In the genomic region with DNA sequence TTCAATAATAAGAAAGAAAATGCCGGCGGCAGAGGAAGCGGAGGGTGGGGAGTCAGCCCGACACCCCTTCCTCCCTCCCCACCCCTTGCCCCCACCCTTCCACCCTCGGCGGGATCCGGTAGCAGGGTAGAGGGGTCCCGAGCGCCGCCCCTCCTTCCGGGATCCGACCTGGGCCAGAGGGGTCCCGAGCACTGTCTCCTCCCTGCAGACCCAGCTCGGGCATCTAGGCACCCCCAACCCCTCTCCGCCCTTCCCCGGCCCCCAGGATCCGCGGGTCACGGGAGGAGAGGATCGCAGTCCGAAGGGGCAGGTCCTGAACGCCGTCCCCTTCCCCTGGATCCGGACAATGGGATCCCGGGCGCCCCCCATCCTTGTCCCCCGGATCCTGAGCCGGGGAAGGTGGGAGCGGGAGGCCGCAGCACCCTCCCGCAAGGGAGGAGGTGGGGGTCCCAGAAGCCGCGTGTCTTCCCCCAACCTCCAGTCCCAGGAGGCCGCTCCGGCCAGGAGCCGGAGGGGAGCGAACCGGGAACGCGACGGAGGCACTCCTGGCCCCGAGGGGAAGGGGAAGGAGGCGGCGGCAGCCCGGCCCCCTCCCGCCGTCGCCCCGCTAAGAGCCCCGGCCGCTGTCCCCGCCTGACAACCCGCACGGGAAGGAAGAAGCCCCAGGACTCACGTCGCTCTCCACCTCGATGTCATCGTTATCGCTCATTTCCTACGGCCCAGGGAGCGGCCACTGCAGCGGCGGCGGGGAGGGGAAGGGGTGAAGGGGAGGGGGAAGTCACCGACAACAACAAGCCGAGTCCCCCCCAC, we compare ENCODE assay signal across 8 cellular contexts. TPM values are rescaled to one million over a fixed set of nuclear protein-coding genes. Genes with fewer than 3 reads are reported as not detected.
DNase-seq lines count a peak whose midpoint lies in the region; ATAC-seq and TF ChIP-seq lines count a peak whose summit lies in the region.

No MANE protein-coding gene starts in this region.

- peaks cover 46% of the 10 kb centered on the region for H3K4me1 ChIP-seq in psoas muscle

- peak overlapping the region; percentile 94 for H3K4me3 ChIP-seq in psoas muscle

- intact Hi-C loops in Right ventricle myocardium superior (cut with DNase I): no loop called here
- intact Hi-C loops in psoas muscle (cut with DNase I): no loop called here

- no peaks in the 10 kb centered on the region for H3K27me3 ChIP-seq in psoas muscle (ENCODE audit: insufficient read depth in 3 of 3, low read length in 2 of 3)

- peak overlapping the region; percentile 93 for H3K27ac ChIP-seq in psoas muscle

- in situ Hi-C loops in KBM-7 (cut with MboI; ENCODE audit: low pct_unique_long_range_greater_than_20kb, low sequenced_read_pairs): no loop called here

- H3K36me3 ChIP-seq in psoas muscle (ENCODE audit: insufficient read depth in 1 of 2, low read depth in 1 of 2): peaks cover 0 to 14% of the 10 kb centered on the region in 2 donors

- WGBS in psoas muscle, 3 donors: 0 to 1% (median 1%) methylated on average over 28 to 66 of the region's 66 CpGs

- H3K9me3 ChIP-seq in psoas muscle: no peaks in the 10 kb centered on the region

- TF ChIP-seq CTCF in psoas muscle (IDR thresholded peaks at IDR 0.05): no peak

- DNase-seq in NAMALWA (ENCODE audit: low spot score) (peak; percentile 12), Right ventricle myocardium superior (peak; percentile 45), psoas muscle (peak in 1 of 2 donors; percentile 66), NCI-H1105 (lab: John Stamatoyannopoulos, UW) (no peak), KBM-7 (no peak)
- DNase-seq in activated effector memory CD4-positive, alpha-beta T cell treated with anti-CD3 and anti-CD28 coated beads, Interleukin-2, amount 50 U/mL, for 16 hours: peak; percentile 82

- ATAC-seq in GM21528 (IDR thresholded peaks at IDR 0.05; ENCODE audit: low FRiP score, unreplicated experiment) (peak; percentile 7), Right ventricle myocardium superior (ENCODE audit: poor library complexity) (peak; percentile 44), psoas muscle (peak; percentile 5 to 20 (median 10)), GM18502 (IDR thresholded peaks at IDR 0.05; ENCODE audit: poor library complexity, unreplicated experiment) (no peak)

RNA-seq across cellular contexts. Expression of gene MAX, which starts 0.5 kb away (rescaled TPM):
- total RNA-seq in Right ventricle myocardium superior (85.2 TPM), psoas muscle (100 to 1,000 TPM in 1 of 4 donors, 10 to 100 TPM in 3; 44.7 to 115 (median 55.9) TPM)
- polyA plus RNA-seq in psoas muscle: 10 to 100 TPM; 44.5 to 83.6 (median 50.6) TPM

Comparison
In these comparisons a context has a peak if more than half of its experiments do, and no peak if none do; other contexts are left out.
1. DNase-seq: peak in NAMALWA (single experiment), activated effector memory CD4-positive, alpha-beta T cell treated with anti-CD3 and anti-CD28 coated beads, Interleukin-2, amount 50 U/mL, for 16 hours (single experiment) and Right ventricle myocardium superior (single experiment); none in NCI-H1105 (single experiment) and KBM-7 (single experiment).